Comparison of ENCODE assay signal across 11 cellular contexts in the genomic region with DNA sequence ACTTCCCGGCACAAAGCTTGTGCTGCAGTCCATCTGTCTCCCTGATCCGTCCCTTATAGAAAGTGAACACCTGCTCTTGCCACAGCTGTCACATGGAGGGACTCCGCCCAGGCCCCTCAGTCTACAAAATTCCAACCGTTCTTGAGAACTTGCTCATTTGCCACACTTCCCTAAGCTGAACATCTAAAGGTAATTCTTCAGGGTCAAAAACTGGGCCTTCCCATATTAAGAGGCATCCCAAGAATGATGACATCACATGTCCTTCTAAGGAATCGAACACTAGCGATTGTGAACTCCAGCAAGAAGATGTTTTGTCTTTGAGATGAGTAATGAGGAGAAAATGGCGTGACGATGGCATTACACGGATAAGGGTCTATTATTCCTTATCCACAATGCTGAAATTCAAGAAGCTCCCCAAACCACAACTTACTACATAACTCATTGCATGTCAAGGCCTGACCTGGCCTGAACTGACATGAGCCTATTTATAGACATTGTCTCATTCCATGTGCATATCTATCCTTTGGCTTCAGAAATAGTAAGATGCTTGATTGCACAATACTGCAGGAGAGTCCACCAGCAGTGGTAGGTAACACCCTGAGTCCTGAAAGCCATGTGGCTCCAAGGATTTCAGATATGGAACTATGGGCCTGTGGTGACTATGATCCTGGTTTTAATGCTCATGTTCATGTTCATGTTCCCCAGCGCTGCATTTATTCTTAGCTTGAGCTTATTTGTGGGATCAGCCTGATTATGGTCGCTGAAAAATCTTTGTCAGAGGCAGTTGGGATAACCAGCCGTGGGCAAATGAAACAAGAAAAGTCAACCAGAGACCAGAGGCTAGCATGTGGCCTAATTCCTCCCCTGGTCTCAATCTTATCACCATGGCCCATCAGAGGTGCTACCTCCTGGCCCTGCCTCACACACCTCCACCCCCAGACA.
A peak's percentile ranks its signal among the peaks of the same experiment; 100 is the strongest.
DNase-seq lines count a peak whose midpoint lies in the region; ATAC-seq and TF ChIP-seq lines count a peak whose summit lies in the region.
"Had no signal": no experiment of that assay in that cellular context is flagged by ENCODE, and none has a peak within 500 bp of the region (broad histone marks: within the 10 kb centered on the region; RNA-seq: fewer than 3 reads in every experiment).

No MANE protein-coding gene starts in this region.

- H3K4me3 ChIP-seq in ACC112 (ENCODE audit: low read depth, low read length), result no peak overlapping the region
- H3K4me3 ChIP-seq: BLaER1, SJSA1 had no signal

- H3K9me3 Mint-ChIP-seq in glutamatergic neuron (ENCODE audit: unreplicated experiment), result peaks cover 11% of the 10 kb centered on the region
- H3K9me3 Mint-ChIP-seq in osteocyte (ENCODE audit: unreplicated experiment), result no peaks in the 10 kb centered on the region

- peaks cover 21% of the 10 kb centered on the region for H3K4me1 ChIP-seq in ACC112 (ENCODE audit: control insufficient read depth, insufficient read depth, low read length, unreplicated experiment)
- H3K4me1 ChIP-seq: SJSA1 had no signal

- peak overlapping the region; percentile 76 for H3K27ac ChIP-seq in ACC112 (ENCODE audit: low read depth, low read length)
- H3K27ac ChIP-seq: BLaER1, SJSA1 had no signal

- no peaks in the 10 kb centered on the region for H3K27me3 ChIP-seq in ACC112 (ENCODE audit: insufficient read depth, low read length)
- H3K27me3 ChIP-seq: BLaER1, SJSA1 had no signal

- no peaks in the 10 kb centered on the region for H3K36me3 Mint-ChIP-seq in glutamatergic neuron (ENCODE audit: unreplicated experiment)
- no peaks in the 10 kb centered on the region for H3K36me3 Mint-ChIP-seq in osteocyte (ENCODE audit: unreplicated experiment)

- no peak overlapping the region for H3K4me3 Mint-ChIP-seq in glutamatergic neuron (ENCODE audit: unreplicated experiment)
- no peak overlapping the region for H3K4me3 Mint-ChIP-seq in osteocyte (ENCODE audit: unreplicated experiment)

- H3K4me1 Mint-ChIP-seq in glutamatergic neuron (ENCODE audit: low read depth, unreplicated experiment), result peaks cover 11% of the 10 kb centered on the region
- H3K4me1 Mint-ChIP-seq in osteocyte (ENCODE audit: unreplicated experiment), result peaks cover 3% of the 10 kb centered on the region

- ATAC-seq in GM21717 (IDR thresholded peaks at IDR 0.05; ENCODE audit: unreplicated experiment), result no peak
- no peak for ATAC-seq in GM21737 (IDR thresholded peaks at IDR 0.05; ENCODE audit: unreplicated experiment)

- TF ChIP-seq CTCF in glutamatergic neuron (IDR thresholded peaks at IDR 0.05; ENCODE audit: partially characterized antibody, unreplicated experiment) (no peak), osteocyte (IDR thresholded peaks at IDR 0.05) (no peak)

- no peaks in the 10 kb centered on the region for H3K79me2 ChIP-seq in ACC112 (ENCODE audit: control insufficient read depth, insufficient read depth, low read length, unreplicated experiment)

- in situ Hi-C loops in SK-MEL-5 (cut with HindIII; ENCODE audit: low pct_unique_long_range_greater_than_20kb, low sequenced_read_pairs), result no loop called here

- peak; percentile 98 for DNase-seq in HT1080 (ENCODE audit: low read depth)
- DNase-seq in SK-MEL-5 (ENCODE audit: low read depth, low spot score), result peak; percentile 52
- DNase-seq in glutamatergic neuron, result no peak
- DNase-seq in osteocyte (ENCODE audit: extremely low spot score, unreplicated experiment), result no peak
- no peak for DNase-seq in NCI-H526 treated with DMSO at 0.1 percent for 48 hours (lab: John Stamatoyannopoulos, UW)
- DNase-seq: activated effector memory CD4-positive, alpha-beta T cell treated with anti-CD3 and anti-CD28 coated beads, Interleukin-2, amount 50 U/mL, for 16 hours had no signal

- H3K27ac Mint-ChIP-seq in glutamatergic neuron (ENCODE audit: unreplicated experiment) (peak overlapping the region; percentile 71), osteocyte (ENCODE audit: unreplicated experiment) (no peak overlapping the region)

- H3K27me3 Mint-ChIP-seq in glutamatergic neuron (ENCODE audit: unreplicated experiment) (peaks cover 4% of the 10 kb centered on the region), osteocyte (ENCODE audit: unreplicated experiment) (no peaks in the 10 kb centered on the region)

- no peaks in the 10 kb centered on the region for H3K36me3 ChIP-seq in ACC112 (ENCODE audit: insufficient read depth, low read length)
- H3K36me3 ChIP-seq: BLaER1, SJSA1 had no signal

- H2AFZ ChIP-seq in ACC112 (ENCODE audit: low read length, unreplicated experiment), result no peak overlapping the region

Comparison
In these comparisons a context has a peak if more than half of its experiments do, and no peak if none do; other contexts are left out.
1. DNase-seq: peak in HT1080 (single experiment) and SK-MEL-5 (single experiment); none in glutamatergic neuron (single experiment), osteocyte (single experiment) and NCI-H526 treated with DMSO at 0.1 percent for 48 hours (single experiment).